Comparison of ENCODE assay signal across 9 cellular contexts in genomic region chr12:89390802-89391673, GRCh38. TPM values are rescaled to one million over a fixed set of nuclear protein-coding genes. Genes with fewer than 3 reads are reported as not detected.
DNase-seq lines count a peak whose midpoint lies in the region; ATAC-seq, FAIRE-seq and TF ChIP-seq lines count a peak whose summit lies in the region.
"Had no signal": no experiment of that assay in that cellular context is flagged by ENCODE, and none has a peak within 500 bp of the region (broad histone marks: within the 10 kb centered on the region; RNA-seq: fewer than 3 reads in every experiment).

No MANE protein-coding gene starts in this region.

- H3K9me3 ChIP-seq in esophagus muscularis mucosa (no peaks in the 10 kb centered on the region), parathyroid adenoma (ENCODE audit: control insufficient read depth, low read length) (no peaks in the 10 kb centered on the region), testis (no peaks in the 10 kb centered on the region)

- CTCF ChIA-PET in HEK293T (lab: Yijun Ruan, JAX) = interaction anchor here (0.6 kb wide), 1 partner anchor 17 kb away, joined by 4 read pairs; no protein-coding TSS in a partner anchor

- intact Hi-C loops in esophagus muscularis mucosa (cut with DNase I) (no loop called here), testis (cut with DNase I; ENCODE audit: low total_unique reads) (no loop called here)

- H3K36me3 ChIP-seq in esophagus muscularis mucosa (no peaks in the 10 kb centered on the region), parathyroid adenoma (ENCODE audit: control insufficient read depth, insufficient read depth, low read length) (no peaks in the 10 kb centered on the region), testis (ENCODE audit: low read depth, missing control alignments) (no peaks in the 10 kb centered on the region)

- FAIRE-seq in G401.6 (lab: Jason Lieb, UNC) (peak; percentile 96), RCC 7860 (lab: Jason Lieb, UNC) (peak; percentile 72)

- no peaks in the 10 kb centered on the region for H3K27me3 ChIP-seq in esophagus muscularis mucosa
- H3K27me3 ChIP-seq in parathyroid adenoma (ENCODE audit: control insufficient read depth, insufficient read depth, low read length) = no peaks in the 10 kb centered on the region
- no peaks in the 10 kb centered on the region for H3K27me3 ChIP-seq in testis

- WGBS in esophagus muscularis mucosa = 88% methylated on average over 3 of the region's 3 CpGs
- 92 to 97% methylated on average over 3 of the region's 3 CpGs for WGBS in testis, 2 donors

- no peak for TF ChIP-seq EP300 in esophagus muscularis mucosa (IDR thresholded peaks at IDR 0.05)

- DNase-seq in RCC 7860 (ENCODE audit: low spot score) (peak; percentile 75), esophagus muscularis mucosa (ENCODE audit: extremely low spot score) (no peak), SK-N-DZ (ENCODE audit: low spot score) (no peak), testis (no peak), HEK293T (ENCODE audit: extremely low spot score) (no peak)
- DNase-seq: mesendoderm had no signal

- H3K27ac ChIP-seq in esophagus muscularis mucosa (replicated peaks in 1 of 4) (peak overlapping the region; percentile 12 to 66 (median 54)), parathyroid adenoma (no peak overlapping the region), testis (peak overlapping the region in 1 of 2 donors; percentile 12)

- peaks cover 24 to 46% (median 31%) of the 10 kb centered on the region in 4 donors for H3K4me1 ChIP-seq in esophagus muscularis mucosa
- H3K4me1 ChIP-seq in parathyroid adenoma = peaks cover 17% of the 10 kb centered on the region
- H3K4me1 ChIP-seq in testis = peaks cover 7% of the 10 kb centered on the region

- TF ChIP-seq CTCF in esophagus muscularis mucosa (IDR thresholded peaks at IDR 0.05) (no peak), parathyroid adenoma (IDR thresholded peaks at IDR 0.05) (no peak), testis (IDR thresholded peaks at IDR 0.05) (no peak)

- H3K9ac ChIP-seq in parathyroid adenoma = no peak overlapping the region

- no peak for ATAC-seq in GM19467 (IDR thresholded peaks at IDR 0.05; ENCODE audit: unreplicated experiment)

- TF ChIP-seq POLR2A in esophagus muscularis mucosa (IDR thresholded peaks at IDR 0.05; ENCODE audit: low read depth) (no peak), testis (IDR thresholded peaks at IDR 0.05) (no peak)

- no peak overlapping the region for H3K4me3 ChIP-seq in esophagus muscularis mucosa
- H3K4me3 ChIP-seq in parathyroid adenoma (ENCODE audit: low read depth, low read length) = no peak overlapping the region
- no peak overlapping the region for H3K4me3 ChIP-seq in testis

- no peaks in the 10 kb centered on the region for H3K79me2 ChIP-seq in parathyroid adenoma

- H2AFZ ChIP-seq in parathyroid adenoma = peak overlapping the region; percentile 25

- no peak overlapping the region for H3K4me2 ChIP-seq in parathyroid adenoma (ENCODE audit: low read length)

- POLR2A ChIA-PET in HEK293T (lab: Yijun Ruan, JAX) = no interaction called here

TF ChIP-seq in HEK293T, 16 proteins besides CTCF, POLR2A, EP300 and RAD21:
- TF ChIP-seq FOXA1 (IDR thresholded peaks at IDR 0.05) (no peak), SUZ12 (IDR thresholded peaks at IDR 0.05) (no peak), ELF4 (IDR thresholded peaks at IDR 0.05) (no peak), BHLHE40 (IDR thresholded peaks at IDR 0.05; ENCODE audit: borderline replicate concordance) (no peak), SP1 (IDR thresholded peaks at IDR 0.05) (no peak), NFRKB (IDR thresholded peaks at IDR 0.05) (no peak), FOXK2 (IDR thresholded peaks at IDR 0.05) (no peak), PKNOX1 (IDR thresholded peaks at IDR 0.05) (no peak), CTBP1 (IDR thresholded peaks at IDR 0.05; ENCODE audit: borderline replicate concordance) (no peak), ZNF384 (IDR thresholded peaks at IDR 0.05) (no peak), FOXM1 (IDR thresholded peaks at IDR 0.05; ENCODE audit: borderline replicate concordance) (no peak), LEF1 (IDR thresholded peaks at IDR 0.05; ENCODE audit: borderline replicate concordance) (no peak)
TF ChIP-seq in HEK293T: peak in this region for 0.

RNA-seq across cellular contexts. Expression of gene DUSP6, which starts 38.7 kb away (rescaled TPM):
- total RNA-seq in esophagus muscularis mucosa (100 to 1,000 TPM in 1 of 4 donors, 10 to 100 TPM in 3; 62.2 to 108 (median 77.4) TPM), testis (10 to 100 TPM; 10.9 to 17.2 TPM)
- 0.02 and 0.35 TPM in 2 replicates for polyA plus RNA-seq in SK-N-DZ (2014; cell fraction: cytosol; rRNA removed)
- polyA plus RNA-seq in SK-N-DZ (2014; cell fraction: nucleus; rRNA removed) = 0.67 and 1.4 TPM in 2 replicates
- 15.1 TPM for polyA plus RNA-seq in testis (ENCODE audit: insufficient read depth, low read depth, low replicate concordance)
